Comparison of ENCODE assay signal across 2 cellular contexts in the genomic region with DNA sequence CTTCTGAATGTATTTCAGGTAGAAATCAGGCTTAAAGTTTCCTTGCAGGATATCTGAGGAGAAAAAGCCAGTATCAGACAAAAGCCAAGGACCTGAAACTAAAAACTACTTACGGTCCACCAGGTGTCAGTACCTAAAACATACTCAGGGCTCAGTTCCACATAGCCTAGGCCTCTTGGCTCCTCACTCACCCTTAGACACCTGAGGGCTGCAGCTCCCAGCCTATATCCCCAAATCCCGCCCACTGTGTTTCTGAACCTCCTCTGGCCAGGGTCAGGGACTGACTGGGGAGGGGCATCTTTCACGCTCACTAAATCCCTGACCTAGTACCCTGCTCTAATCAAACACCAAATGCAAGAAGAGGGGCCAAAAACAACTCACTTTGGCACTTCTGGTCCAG.
TF ChIP-seq lines count a peak whose summit lies in the region.

No MANE protein-coding gene starts in this region.

TF ChIP-seq in HCT116, 20 proteins besides CTCF, POLR2A, EP300 and RAD21:
- TF ChIP-seq SRF (IDR thresholded peaks at IDR 0.05; ENCODE audit: low read depth), result no peak
- TF ChIP-seq EGR1 (IDR thresholded peaks at IDR 0.05; ENCODE audit: low read depth), result no peak
- TF ChIP-seq EZH2phosphoT487 (IDR thresholded peaks at IDR 0.05; ENCODE audit: borderline replicate concordance), result no peak
- TF ChIP-seq ATF3 (IDR thresholded peaks at IDR 0.05), result no peak
- TF ChIP-seq YY1 (IDR thresholded peaks at IDR 0.05; ENCODE audit: extremely low read depth, insufficient replicate concordance, low read depth, low read length), result no peak
- no peak for TF ChIP-seq EZH2 (IDR thresholded peaks at IDR 0.05)
- no peak for TF ChIP-seq ZBTB33 (IDR thresholded peaks at IDR 0.05; ENCODE audit: extremely low read depth, insufficient replicate concordance, low read length)
- TF ChIP-seq FOSL1 (IDR thresholded peaks at IDR 0.05; ENCODE audit: low read depth), result no peak

TF ChIP-seq in SK-N-SH, 30 proteins besides CTCF, POLR2A, EP300 and RAD21:
- TF ChIP-seq IRF3 (IDR thresholded peaks at IDR 0.05; ENCODE audit: low read depth, low read length) (no peak), CHD2 (IDR thresholded peaks at IDR 0.05; ENCODE audit: low read length, partially characterized antibody) (no peak), FOXJ3 (CRISPR knock-in tag; IDR thresholded peaks at IDR 0.05) (no peak), TCF12 (IDR thresholded peaks at IDR 0.05) (no peak), TEAD4 (IDR thresholded peaks at IDR 0.05; ENCODE audit: borderline replicate concordance, insufficient read depth) (no peak), NFIC (IDR thresholded peaks at IDR 0.05; ENCODE audit: borderline replicate concordance) (no peak), RFX5 (IDR thresholded peaks at IDR 0.05; ENCODE audit: low read length) (no peak), ELF1 (IDR thresholded peaks at IDR 0.05) (no peak), YY1 (IDR thresholded peaks at IDR 0.05; ENCODE audit: low read depth) (no peak), JUND (IDR thresholded peaks at IDR 0.05) (no peak), EZH2phosphoT487 (IDR thresholded peaks at IDR 0.05; ENCODE audit: borderline replicate concordance, low read depth) (no peak)
- TF ChIP-seq, protein P1, sequence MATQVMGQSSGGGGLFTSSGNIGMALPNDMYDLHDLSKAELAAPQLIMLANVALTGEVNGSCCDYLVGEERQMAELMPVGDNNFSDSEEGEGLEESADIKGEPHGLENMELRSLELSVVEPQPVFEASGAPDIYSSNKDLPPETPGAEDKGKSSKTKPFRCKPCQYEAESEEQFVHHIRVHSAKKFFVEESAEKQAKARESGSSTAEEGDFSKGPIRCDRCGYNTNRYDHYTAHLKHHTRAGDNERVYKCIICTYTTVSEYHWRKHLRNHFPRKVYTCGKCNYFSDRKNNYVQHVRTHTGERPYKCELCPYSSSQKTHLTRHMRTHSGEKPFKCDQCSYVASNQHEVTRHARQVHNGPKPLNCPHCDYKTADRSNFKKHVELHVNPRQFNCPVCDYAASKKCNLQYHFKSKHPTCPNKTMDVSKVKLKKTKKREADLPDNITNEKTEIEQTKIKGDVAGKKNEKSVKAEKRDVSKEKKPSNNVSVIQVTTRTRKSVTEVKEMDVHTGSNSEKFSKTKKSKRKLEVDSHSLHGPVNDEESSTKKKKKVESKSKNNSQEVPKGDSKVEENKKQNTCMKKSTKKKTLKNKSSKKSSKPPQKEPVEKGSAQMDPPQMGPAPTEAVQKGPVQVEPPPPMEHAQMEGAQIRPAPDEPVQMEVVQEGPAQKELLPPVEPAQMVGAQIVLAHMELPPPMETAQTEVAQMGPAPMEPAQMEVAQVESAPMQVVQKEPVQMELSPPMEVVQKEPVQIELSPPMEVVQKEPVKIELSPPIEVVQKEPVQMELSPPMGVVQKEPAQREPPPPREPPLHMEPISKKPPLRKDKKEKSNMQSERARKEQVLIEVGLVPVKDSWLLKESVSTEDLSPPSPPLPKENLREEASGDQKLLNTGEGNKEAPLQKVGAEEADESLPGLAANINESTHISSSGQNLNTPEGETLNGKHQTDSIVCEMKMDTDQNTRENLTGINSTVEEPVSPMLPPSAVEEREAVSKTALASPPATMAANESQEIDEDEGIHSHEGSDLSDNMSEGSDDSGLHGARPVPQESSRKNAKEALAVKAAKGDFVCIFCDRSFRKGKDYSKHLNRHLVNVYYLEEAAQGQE (IDR thresholded peaks at IDR 0.05; ENCODE audit: low read depth, low read length), result no peak
